Comparison of ENCODE assay signal across 1 cellular context in genomic region chr2:241677392-241677791, GRCh38.
TF ChIP-seq lines count a peak whose summit lies in the region.

No MANE protein-coding gene starts in this region.

TF ChIP-seq in HepG2, 621 proteins besides CTCF, POLR2A, EP300 and RAD21:
- TF ChIP-seq PAXIP1 (CRISPR knock-in tag; conservative IDR thresholded peaks at IDR 0.05) (no peak), ZNF280B (CRISPR knock-in tag; IDR thresholded peaks at IDR 0.05; ENCODE audit: borderline replicate concordance) (0 out of 2 replicates have a peak, but pooled peaks have one; percentile 22), EED (CRISPR knock-in tag; IDR thresholded peaks at IDR 0.05) (0 out of 2 replicates have a peak, but pooled peaks have one; percentile 55), RBFOX2 (IDR thresholded peaks at IDR 0.05; ENCODE audit: low read depth, low read length) (peak; percentile 65), RXRA (CRISPR knock-in tag; IDR thresholded peaks at IDR 0.05) (peak; percentile 14; the same call in 1 of the 2 replicates), ZNF639 (CRISPR knock-in tag; conservative IDR thresholded peaks at IDR 0.05) (no peak), RBM22 (optimal IDR thresholded peaks at IDR 0.05; ENCODE audit: low read length) (peak; percentile 72), ZNF510 (CRISPR knock-in tag; IDR thresholded peaks at IDR 0.05; ENCODE audit: low read depth) (no peak), KMT2B (CRISPR knock-in tag; IDR thresholded peaks at IDR 0.05) (no peak), AHDC1 (CRISPR knock-in tag; IDR thresholded peaks at IDR 0.05; ENCODE audit: borderline replicate concordance) (no peak), AGO2 (optimal IDR thresholded peaks at IDR 0.05; ENCODE audit: low read depth, low read length) (peak; percentile 68), ZC3H13 (CRISPR knock-in tag; IDR thresholded peaks at IDR 0.05) (0 out of 2 replicates have a peak, but pooled peaks have one; percentile 23), MTA1 (CRISPR knock-in tag; IDR thresholded peaks at IDR 0.05; ENCODE audit: borderline replicate concordance) (0 out of 2 replicates have a peak, but pooled peaks have one; percentile 2), GMEB1 (CRISPR knock-in tag; IDR thresholded peaks at IDR 0.05; ENCODE audit: borderline replicate concordance) (no peak), BRF2 (CRISPR knock-in tag; IDR thresholded peaks at IDR 0.05) (0 out of 2 replicates have a peak, but pooled peaks have one; percentile 20), ZFYVE20 (CRISPR knock-in tag; IDR thresholded peaks at IDR 0.05; ENCODE audit: borderline replicate concordance, low read depth) (no peak), HIVEP1 (CRISPR knock-in tag; IDR thresholded peaks at IDR 0.05) (no peak), NFE2 (CRISPR knock-in tag; IDR thresholded peaks at IDR 0.05) (no peak)
